20 cellular contexts compared by ENCODE assay signal in the genomic region with DNA sequence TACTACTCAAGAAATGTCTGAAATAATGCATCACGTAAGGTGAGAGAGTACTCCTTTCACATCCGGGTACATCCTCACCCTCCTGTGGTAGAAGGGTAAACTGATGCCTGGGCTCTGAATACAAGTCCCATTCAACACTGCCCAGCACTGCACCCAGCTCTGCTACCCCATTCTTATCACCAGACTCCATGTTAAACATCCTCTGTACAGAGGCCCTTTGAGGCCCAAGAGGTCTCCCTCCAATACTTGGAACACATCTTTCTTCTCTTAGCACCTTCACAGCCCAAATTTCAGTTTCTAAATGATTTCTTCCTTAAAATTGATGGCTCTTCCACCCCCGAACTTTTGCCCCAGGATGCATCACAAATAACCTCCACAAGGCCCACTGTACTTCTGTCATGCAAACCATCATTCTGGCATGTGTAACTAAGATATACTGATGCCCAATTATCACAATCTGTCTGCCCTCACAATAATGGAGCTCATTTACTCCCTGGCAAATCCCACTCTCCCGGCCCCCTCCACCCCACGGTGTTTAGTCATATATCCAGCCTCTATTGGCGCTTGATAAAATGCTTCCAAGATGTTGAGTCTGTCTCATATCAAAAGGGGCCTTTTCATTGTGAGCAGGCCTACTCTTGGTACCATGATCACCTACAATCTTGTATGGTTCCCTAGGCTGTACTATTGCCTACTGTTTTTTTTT. TPM values are rescaled to one million over a fixed set of nuclear protein-coding genes. Genes with fewer than 3 reads are reported as not detected.
DNase-seq lines count a peak whose midpoint lies in the region; ATAC-seq and TF ChIP-seq lines count a peak whose summit lies in the region.
"Had no signal": no experiment of that assay in that cellular context is flagged by ENCODE, and none has a peak within 500 bp of the region (broad histone marks: within the 10 kb centered on the region; RNA-seq: fewer than 3 reads in every experiment).

No MANE protein-coding gene starts in this region.

- no peak overlapping the region for H3K4me3 ChIP-seq in endodermal cell (ENCODE audit: low read length)
- H3K4me3 ChIP-seq: adrenal gland, lower lobe of right lung, SJCRH30 had no signal

- no peaks in the 10 kb centered on the region for H3K9me3 Mint-ChIP-seq in activated naive CD4-positive, alpha-beta T cell treated with anti-CD3 and anti-CD28 coated beads, Interleukin-2, amount 50 U/mL, for 24 hours
- H3K9me3 Mint-ChIP-seq in T-cell (no peaks in the 10 kb centered on the region), endodermal cell (no peaks in the 10 kb centered on the region)
- H3K9me3 Mint-ChIP-seq in stimulated activated memory B cell treated with anti-CD40 and anti-IgM and Interleukin-4, amounts not matched to agents 10 μg/mL and 1 μg/mL and 100 μg/mL, for 72 hours = no peaks in the 10 kb centered on the region
- H3K9me3 Mint-ChIP-seq: dendritic cell treated with granulocyte-macrophage colony-stimulating factor and Interleukin-4, amounts not matched to agents 40 ng/mL and 50 ng/mL, for 4 days had no signal

- no peak overlapping the region for H3K27ac ChIP-seq in endodermal cell (ENCODE audit: low read depth, low read length)
- H3K27ac ChIP-seq: lower lobe of right lung, parathyroid adenoma, SJCRH30 had no signal

- peak overlapping the region; percentile 14 for H3K27ac Mint-ChIP-seq in activated naive CD4-positive, alpha-beta T cell treated with anti-CD3 and anti-CD28 coated beads, Interleukin-2, amount 50 U/mL, for 24 hours
- H3K27ac Mint-ChIP-seq in T-cell = peak overlapping the region; percentile 20 to 45
- peak overlapping the region; percentile 5 for H3K27ac Mint-ChIP-seq in endodermal cell
- peak overlapping the region; percentile 10 for H3K27ac Mint-ChIP-seq in stimulated activated memory B cell treated with anti-CD40 and anti-IgM and Interleukin-4, amounts not matched to agents 10 μg/mL and 1 μg/mL and 100 μg/mL, for 72 hours
- H3K27ac Mint-ChIP-seq: dendritic cell treated with granulocyte-macrophage colony-stimulating factor and Interleukin-4, amounts not matched to agents 40 ng/mL and 50 ng/mL, for 4 days had no signal

- no peak overlapping the region for H3K9ac ChIP-seq in endodermal cell (ENCODE audit: extremely low read depth, low read length, poor library complexity, severe bottlenecking)
- H3K9ac ChIP-seq: parathyroid adenoma had no signal

- ATAC-seq in T-cell (replicated peaks in 1 of 4) (no peak), GM21723 (IDR thresholded peaks at IDR 0.05; ENCODE audit: unreplicated experiment) (no peak)
- no peak for ATAC-seq in stimulated activated memory B cell treated with anti-CD40 and anti-IgM and Interleukin-4, amounts not matched to agents 10 μg/mL and 1 μg/mL and 100 μg/mL, for 72 hours

- peaks cover 79% of the 10 kb centered on the region for H3K36me3 ChIP-seq in endodermal cell (ENCODE audit: control insufficient read depth, insufficient read depth, low read length)

- no peaks in the 10 kb centered on the region for H3K4me1 ChIP-seq in endodermal cell (ENCODE audit: control insufficient read depth, insufficient read depth, low read length)
- H3K4me1 ChIP-seq: parathyroid adenoma, SJCRH30 had no signal

- H3K4me3 Mint-ChIP-seq in activated naive CD4-positive, alpha-beta T cell treated with anti-CD3 and anti-CD28 coated beads, Interleukin-2, amount 50 U/mL, for 24 hours = no peak overlapping the region
- H3K4me3 Mint-ChIP-seq in T-cell (no peak overlapping the region), endodermal cell (no peak overlapping the region)
- H3K4me3 Mint-ChIP-seq in stimulated activated memory B cell treated with anti-CD40 and anti-IgM and Interleukin-4, amounts not matched to agents 10 μg/mL and 1 μg/mL and 100 μg/mL, for 72 hours = no peak overlapping the region
- H3K4me3 Mint-ChIP-seq: dendritic cell treated with granulocyte-macrophage colony-stimulating factor and Interleukin-4, amounts not matched to agents 40 ng/mL and 50 ng/mL, for 4 days had no signal

- CTCF ChIA-PET in T-cell (lab: Charles Lee) = interaction anchor here in 1 of 2 donors (0.6 to 0.8 kb wide), 2 partner anchors 19 to 73 kb away, joined by 3 to 4 read pairs; no protein-coding TSS in a partner anchor

- POLR2A ChIA-PET in T-cell (lab: Charles Lee) = interaction anchor here in 1 of 2 donors (0.5 kb wide), 1 partner anchor 76 kb away, joined by 3 read pairs; no protein-coding TSS in a partner anchor

- 92 to 95% methylated on average over 6 of the region's 6 CpGs for WGBS in endodermal cell (ENCODE audit: insufficient coverage in 1 of 2, insufficient read length in 1 of 2), 2 experiments

- H3K4me1 Mint-ChIP-seq in activated naive CD4-positive, alpha-beta T cell treated with anti-CD3 and anti-CD28 coated beads, Interleukin-2, amount 50 U/mL, for 24 hours = peaks cover 21% of the 10 kb centered on the region
- H3K4me1 Mint-ChIP-seq in T-cell (peaks cover 15 to 29% (median 26%) of the 10 kb centered on the region in 3 donors), endodermal cell (no peaks in the 10 kb centered on the region)
- H3K4me1 Mint-ChIP-seq in stimulated activated memory B cell treated with anti-CD40 and anti-IgM and Interleukin-4, amounts not matched to agents 10 μg/mL and 1 μg/mL and 100 μg/mL, for 72 hours = peaks cover 25% of the 10 kb centered on the region

- H3K36me3 Mint-ChIP-seq in activated naive CD4-positive, alpha-beta T cell treated with anti-CD3 and anti-CD28 coated beads, Interleukin-2, amount 50 U/mL, for 24 hours = no peaks in the 10 kb centered on the region
- H3K36me3 Mint-ChIP-seq in T-cell = peaks cover 49% of the 10 kb centered on the region
- H3K36me3 Mint-ChIP-seq in endodermal cell (ENCODE audit: low read depth) = peaks cover 82% of the 10 kb centered on the region
- peaks cover 62% of the 10 kb centered on the region for H3K36me3 Mint-ChIP-seq in stimulated activated memory B cell treated with anti-CD40 and anti-IgM and Interleukin-4, amounts not matched to agents 10 μg/mL and 1 μg/mL and 100 μg/mL, for 72 hours

- no peaks in the 10 kb centered on the region for H3K27me3 ChIP-seq in endodermal cell (ENCODE audit: control insufficient read depth, insufficient read depth, low read length, poor library complexity, severe bottlenecking)
- H3K27me3 ChIP-seq: adrenal gland, SJCRH30 had no signal

- H3K27me3 Mint-ChIP-seq in activated naive CD4-positive, alpha-beta T cell treated with anti-CD3 and anti-CD28 coated beads, Interleukin-2, amount 50 U/mL, for 24 hours = no peaks in the 10 kb centered on the region
- H3K27me3 Mint-ChIP-seq in T-cell (no peaks in the 10 kb centered on the region), endodermal cell (ENCODE audit: insufficient read depth) (no peaks in the 10 kb centered on the region)
- H3K27me3 Mint-ChIP-seq in stimulated activated memory B cell treated with anti-CD40 and anti-IgM and Interleukin-4, amounts not matched to agents 10 μg/mL and 1 μg/mL and 100 μg/mL, for 72 hours = no peaks in the 10 kb centered on the region
- H3K27me3 Mint-ChIP-seq: dendritic cell treated with granulocyte-macrophage colony-stimulating factor and Interleukin-4, amounts not matched to agents 40 ng/mL and 50 ng/mL, for 4 days had no signal

- DNase-seq in activated naive CD4-positive, alpha-beta T cell treated with anti-CD3 and anti-CD28 coated beads, Interleukin-2, amount 50 U/mL, for 16 hours = no peak
- DNase-seq in T-cell (no peak), endodermal cell (no peak), HCEC 1CT (no peak), DMS53 (lab: John Stamatoyannopoulos, UW) (no peak)
- DNase-seq: adrenal gland; DND-41; foreskin fibroblast; hippocampal formation; islet precursor cell; lower lobe of right lung; NCI-H2227 treated with DMSO at 0.1 percent for 48 hours; NCI-H82; SJCRH30; stimulated activated CD4-positive, alpha-beta T cell treated with anti-CD3 and anti-CD28 coated beads, Interleukin-2, amount 100 ng/mL, for 24 hours had no signal

- no peaks in the 10 kb centered on the region for H3K9me3 ChIP-seq in endodermal cell (ENCODE audit: control insufficient read depth, low read length)
- H3K9me3 ChIP-seq: adrenal gland, lower lobe of right lung, SJCRH30 had no signal

- no peak for TF ChIP-seq CTCF in endodermal cell (conservative IDR thresholded peaks at IDR 0.05)

RNA-seq across cellular contexts. Expression of a gene that starts 12.6 kb away (rescaled TPM):
- total RNA-seq in T-cell (10 to 100 TPM; 45.1 to 87.5 (median 73.8) TPM), endodermal cell (100 to 1,000 TPM; 178 to 195 TPM)
- 137 TPM for polyA plus RNA-seq in endodermal cell (2013, experiment 1 of 2)
- polyA plus RNA-seq in endodermal cell (2013, experiment 2 of 2) = 132 TPM

RNA-seq across cellular contexts. Expression of a gene that starts 30.9 kb away (rescaled TPM):
- total RNA-seq in T-cell (100 to 1,000 TPM; 101 to 107 (median 103) TPM), endodermal cell (10 to 100 TPM; 48.3 to 48.9 TPM)
- polyA plus RNA-seq in endodermal cell (2013, experiment 1 of 2) = 39.3 TPM
- 32.5 TPM for polyA plus RNA-seq in endodermal cell (2013, experiment 2 of 2)

RNA-seq across cellular contexts. Expression of a gene that starts 41.0 kb away (rescaled TPM):
- total RNA-seq in T-cell = 100 to 1,000 TPM; 247 to 279 (median 269) TPM
- total RNA-seq in endodermal cell = 100 to 1,000 TPM; 359 to 371 TPM
- polyA plus RNA-seq in endodermal cell (2013, experiment 1 of 2) = 416 TPM
- polyA plus RNA-seq in endodermal cell (2013, experiment 2 of 2) = 399 TPM

RNA-seq across cellular contexts. Expression of a gene that starts 41.5 kb away (rescaled TPM):
- 10 to 100 TPM; 22.8 to 38.2 (median 34.3) TPM for total RNA-seq in T-cell
- total RNA-seq in endodermal cell = 10 to 100 TPM in 1 of 2 donors, 1 to 10 TPM in 1; 6.3 to 11.2 TPM
- 8.1 TPM for polyA plus RNA-seq in endodermal cell (2013, experiment 1 of 2)
- 6.9 TPM for polyA plus RNA-seq in endodermal cell (2013, experiment 2 of 2)

RNA-seq across cellular contexts. Expression of a gene that starts 51.5 kb away (rescaled TPM):
- total RNA-seq in T-cell (10 to 100 TPM in 4 of 5 donors, 1 to 10 TPM in 1; 9.6 to 14.1 (median 11.1) TPM), endodermal cell (10 to 100 TPM; 44.4 to 51.7 TPM)
- 25.9 TPM for polyA plus RNA-seq in endodermal cell (2013, experiment 1 of 2)
- 21.9 TPM for polyA plus RNA-seq in endodermal cell (2013, experiment 2 of 2)
